In the genomic region with DNA sequence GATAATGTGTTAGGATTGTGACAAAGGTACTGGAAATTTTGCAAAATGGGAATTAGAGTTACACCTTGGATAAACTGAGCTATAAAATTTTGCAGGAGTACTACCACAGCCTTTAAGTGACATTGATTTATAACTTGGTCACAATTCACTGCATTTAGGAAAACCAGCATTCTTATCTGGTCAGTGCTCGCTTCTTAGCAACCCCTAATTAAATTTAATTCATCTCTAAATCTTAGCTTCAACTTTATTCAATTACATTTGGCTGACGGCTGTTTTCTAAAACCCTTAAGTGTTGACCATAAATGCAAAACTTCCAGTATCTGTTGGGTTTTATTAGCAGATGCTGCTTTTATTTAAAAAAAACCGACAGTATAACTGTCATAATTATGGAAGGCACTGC, we compare ENCODE assay signal across 15 cellular contexts. TPM values are rescaled to one million over a fixed set of nuclear protein-coding genes. Genes with fewer than 3 reads are reported as not detected.
DNase-seq lines count a peak whose midpoint lies in the region; ATAC-seq, FAIRE-seq and TF ChIP-seq lines count a peak whose summit lies in the region.
"Had no signal": no experiment of that assay in that cellular context is flagged by ENCODE, and none has a peak within 500 bp of the region (broad histone marks: within the 10 kb centered on the region; RNA-seq: fewer than 3 reads in every experiment).

No MANE protein-coding gene starts in this region.

- 85% methylated on average over 3 of the region's 3 CpGs for WGBS in K562 (ENCODE audit: insufficient coverage, low coverage, missing lambda C conversion rate)

- no peaks in the 10 kb centered on the region for H3K9me3 ChIP-seq in HCT116 (ENCODE audit: control insufficient read depth in 1 of 2, insufficient read depth in 1 of 2, low read depth in 1 of 2, low read length in 2 of 2)
- no peaks in the 10 kb centered on the region for H3K9me3 ChIP-seq in K562 (replicated peaks; ENCODE audit: control insufficient read depth, insufficient read depth, low read depth, low read length)
- H3K9me3 ChIP-seq in OCI-LY7 (ENCODE audit: low read length) = no peaks in the 10 kb centered on the region
- H3K9me3 ChIP-seq: BE2C, HAP-1 had no signal

- H3K4me2 ChIP-seq in HCT116 (ENCODE audit: low read length) = no peak overlapping the region
- H3K4me2 ChIP-seq in K562 (ENCODE audit: insufficient read depth, low read length) = no peak overlapping the region
- no peak overlapping the region for H3K4me2 ChIP-seq in OCI-LY7 (ENCODE audit: low read length)

- no peak for TF ChIP-seq CTCF in HCT116 (IDR thresholded peaks at IDR 0.05 in 2 of 3, conservative IDR thresholded peaks at IDR 0.05 in 1 of 3; ENCODE audit: borderline replicate concordance in 1 of 3, insufficient read depth in 1 of 3, low read depth in 2 of 3, low read length in 2 of 3)
- TF ChIP-seq CTCF in K562 (IDR thresholded peaks at IDR 0.05 in 2 of 3, conservative IDR thresholded peaks at IDR 0.05 in 1 of 3; ENCODE audit: insufficient read depth in 2 of 3, low read depth in 1 of 3, low read length in 3 of 3) = no peak
- no peak for TF ChIP-seq CTCF in endothelial cell (IDR thresholded peaks at IDR 0.05; ENCODE audit: unreplicated experiment)
- TF ChIP-seq CTCF in OCI-LY7 (conservative IDR thresholded peaks at IDR 0.05; ENCODE audit: low read length) = no peak

- no peak overlapping the region for H3K9ac ChIP-seq in HCT116 (ENCODE audit: low read length)
- H3K9ac ChIP-seq in K562 (ENCODE audit: insufficient read depth in 1 of 2, low read depth in 2 of 2, low read length in 2 of 2) = no peak overlapping the region

- H2AFZ ChIP-seq in HCT116 (ENCODE audit: low read depth, low read length, poor library complexity, severe bottlenecking) (no peak overlapping the region), K562 (ENCODE audit: low read depth, low read length) (no peak overlapping the region), OCI-LY7 (ENCODE audit: low read length) (no peak overlapping the region)

- H3K27ac ChIP-seq in HCT116 (ENCODE audit: low read depth, low read length) = no peak overlapping the region
- H3K27ac ChIP-seq in K562 (ENCODE audit: extremely low read depth, low read depth, low read length) = no peak overlapping the region
- H3K27ac ChIP-seq in temporal lobe (ENCODE audit: low read depth, low read length) = peak overlapping the region; percentile 23
- H3K27ac ChIP-seq in substantia nigra (ENCODE audit: low read depth, low read length, poor library complexity, severe bottlenecking) = no peak overlapping the region
- H3K27ac ChIP-seq in OCI-LY7 (ENCODE audit: low read depth, low read length, poor library complexity, severe bottlenecking) = no peak overlapping the region
- H3K27ac ChIP-seq: C4-2B had no signal

- no peak for TF ChIP-seq EP300 in K562 (IDR thresholded peaks at IDR 0.05; ENCODE audit: low read length)

- CTCF ChIA-PET in HCT116 (lab: Charles Lee) = no interaction called here
- CTCF ChIA-PET in K562 (lab: Yijun Ruan, JAX; ENCODE audit: low intra/inter-chr PET ratio) = no interaction called here
- CTCF ChIA-PET in OCI-LY7 (lab: Charles Lee; ENCODE audit: unreplicated experiment) = no interaction called here

- no peaks in the 10 kb centered on the region for H3K4me1 Mint-ChIP-seq in endothelial cell (ENCODE audit: unreplicated experiment)
- H3K4me1 Mint-ChIP-seq: CD4-positive, alpha-beta memory T cell had no signal

- H4K20me1 ChIP-seq in HCT116 (ENCODE audit: insufficient read depth) (no peaks in the 10 kb centered on the region; the same call in 1 of the 2 replicates), K562 (replicated peaks; ENCODE audit: control insufficient read depth, insufficient read depth, low read length) (peaks cover 38% of the 10 kb centered on the region), OCI-LY7 (ENCODE audit: insufficient read depth, low read length) (no peaks in the 10 kb centered on the region; the same call in 1 of the 2 replicates)

- POLR2A ChIA-PET in HCT116 (lab: Charles Lee) (interaction anchor here (0.6 to 1.1 kb wide), 2 partner anchors 13 to 122 kb away, joined by 3 to 4 read pairs; no protein-coding TSS in a partner anchor), K562 (lab: Yijun Ruan, JAX) (interaction anchor here (0.8 to 4.5 kb wide), 13 partner anchors 9 to 157 kb away, joined by 3 to 33 read pairs (median 5); no protein-coding TSS in a partner anchor), OCI-LY7 (lab: Charles Lee) (interaction anchor here (0.5 to 3.0 kb wide), 2 partner anchors 13 to 108 kb away, joined by 4 to 11 read pairs; no protein-coding TSS in a partner anchor)

- TF ChIP-seq RAD21 in HCT116 (IDR thresholded peaks at IDR 0.05; ENCODE audit: low read depth) (no peak), K562 (CRISPR knock-in tag; conservative IDR thresholded peaks at IDR 0.05 in 1 of 2, IDR thresholded peaks at IDR 0.05 in 1 of 2) (no peak)

- H3K4me3 Mint-ChIP-seq in endothelial cell (ENCODE audit: unreplicated experiment) = no peak overlapping the region
- H3K4me3 Mint-ChIP-seq: CD4-positive, alpha-beta memory T cell had no signal

- ATAC-seq in HCT116 (no peak), K562 (no peak)

- TF ChIP-seq POLR2A in HCT116 (IDR thresholded peaks at IDR 0.05; ENCODE audit: borderline replicate concordance, extremely low read depth, insufficient read depth, insufficient read length) (no peak), K562 (conservative IDR thresholded peaks at IDR 0.05) (no peak; the same call in 1 of the 2 replicates)

- DNase-seq in HCT116 (ENCODE audit: low read depth, low spot score) = no peak
- DNase-seq in SK-N-DZ (ENCODE audit: low spot score) = peak; percentile 93
- no peak for DNase-seq in K562 (ENCODE audit: extremely low read depth in 1 of 4, low spot score in 3 of 4)
- DNase-seq in substantia nigra (lab: John Stamatoyannopoulos, UW) = no peak
- DNase-seq in endothelial cell (ENCODE audit: low spot score) = no peak
- DNase-seq in OCI-LY7 (ENCODE audit: low spot score) = no peak
- DNase-seq: BE2C; CD4-positive, alpha-beta memory T cell; DMS79; IMR-90; KG1 had no signal

- H3K36me3 Mint-ChIP-seq in endothelial cell (ENCODE audit: low read depth, unreplicated experiment) = peaks cover 23% of the 10 kb centered on the region

- H3K36me3 ChIP-seq in HCT116 (ENCODE audit: control insufficient read depth in 1 of 2, insufficient read depth in 2 of 2, low read length in 2 of 2) (peaks cover 48 to 61% of the 10 kb centered on the region in 2 experiments), K562 (ENCODE audit: control insufficient read depth, insufficient read depth, low read length) (peaks cover 87% of the 10 kb centered on the region), OCI-LY7 (ENCODE audit: insufficient read depth, low read length) (peaks cover 95% of the 10 kb centered on the region)

- H3K4me1 ChIP-seq in HCT116 (ENCODE audit: control insufficient read depth in 1 of 2, insufficient read depth in 2 of 2, low read length in 2 of 2) (no peaks in the 10 kb centered on the region), K562 (replicated peaks in 1 of 2; ENCODE audit: control insufficient read depth in 2 of 2, insufficient read depth in 2 of 2, low read length in 2 of 2) (no peaks in the 10 kb centered on the region; a peak in 1 of 5 replicates), OCI-LY7 (ENCODE audit: insufficient read depth, low read length, poor library complexity, severe bottlenecking) (no peaks in the 10 kb centered on the region)
- H3K4me1 ChIP-seq: HAP-1 had no signal

- H3K27me3 Mint-ChIP-seq in endothelial cell (ENCODE audit: unreplicated experiment) = no peaks in the 10 kb centered on the region
- H3K27me3 Mint-ChIP-seq: CD4-positive, alpha-beta memory T cell had no signal

- FAIRE-seq in K562 (lab: Jason Lieb, UNC) = no peak
- FAIRE-seq: H1 had no signal

- in situ Hi-C loops in K562 (cut with MboI) = no loop called here

- no peaks in the 10 kb centered on the region for H3K27me3 ChIP-seq in HCT116 (ENCODE audit: insufficient read depth, low read length)
- H3K27me3 ChIP-seq in K562 (ENCODE audit: control insufficient read depth in 2 of 2, insufficient read depth in 2 of 2, low read length in 2 of 2) = no peaks in the 10 kb centered on the region
- H3K27me3 ChIP-seq: BE2C had no signal

- no peak overlapping the region for H3K27ac Mint-ChIP-seq in endothelial cell (ENCODE audit: unreplicated experiment)

- H3K9me3 Mint-ChIP-seq in endothelial cell (ENCODE audit: unreplicated experiment) = no peaks in the 10 kb centered on the region

- H3K4me3 ChIP-seq in HCT116 (replicated peaks in 1 of 2; ENCODE audit: low read depth in 1 of 2, low read length in 2 of 2) (no peak overlapping the region), K562 (no peak overlapping the region), OCI-LY7 (ENCODE audit: low read depth, low read length, poor library complexity, severe bottlenecking) (no peak overlapping the region)
- H3K4me3 ChIP-seq: HAP-1 had no signal

- H3K9me2 ChIP-seq in HCT116 (ENCODE audit: insufficient read depth) (no peaks in the 10 kb centered on the region), OCI-LY7 (ENCODE audit: insufficient read depth, low read length) (no peaks in the 10 kb centered on the region)

- H3K9me1 ChIP-seq in K562 (ENCODE audit: control insufficient read depth, insufficient read depth, low read length) = no peaks in the 10 kb centered on the region

- BruUV-seq in HCT116 (replicated peaks; lab: Mats Ljungman, UMichigan) = TSS peak; percentile 16
- TSS peak; percentile 15 for BruUV-seq in K562 (replicated peaks; lab: Mats Ljungman, UMichigan)
- BruUV-seq in OCI-LY7 (replicated peaks; lab: Mats Ljungman, UMichigan) = no TSS peak

- intact Hi-C loops in HCT116 (cut with micrococcal nuclease) = no loop called here
- intact Hi-C loops in K562 (cut with micrococcal nuclease) = no loop called here
- intact Hi-C loops in OCI-LY7 (cut with micrococcal nuclease; ENCODE audit: unreplicated experiment) = no loop called here

- H3K79me2 ChIP-seq in HCT116 (ENCODE audit: insufficient read depth, low read length) (peaks cover 19% of the 10 kb centered on the region), K562 (ENCODE audit: control insufficient read depth, insufficient read depth, low read length) (peaks cover 16% of the 10 kb centered on the region), OCI-LY7 (ENCODE audit: insufficient read depth, low read depth, low read length) (no peaks in the 10 kb centered on the region)

- RAD21 ChIA-PET in HCT116 (lab: Charles Lee; ENCODE audit: low non-redundant PET in 1 of 2, low total read pairs in 2 of 2, uncharacterized antibody in 2 of 2, unreplicated experiment in 2 of 2) = no interaction called here

RNA-seq across cellular contexts. Expression of a gene that starts 31.3 kb away (rescaled TPM):
- 261 TPM for total RNA-seq in HCT116 (2021; ENCODE audit: unreplicated experiment)
- polyA plus RNA-seq in HCT116 (2012) = 52.3 and 60.7 TPM in 2 replicates
- polyA plus RNA-seq in SK-N-DZ (2014; cell fraction: cytosol; rRNA removed) = 113 and 119 TPM in 2 replicates
- 107 and 138 TPM in 2 replicates for polyA plus RNA-seq in SK-N-DZ (2014; cell fraction: nucleus; rRNA removed)
- 1,487 and 3,369 TPM in 2 replicates for total RNA-seq in K562 (2011; cell fraction: chromatin; rRNA removed; ENCODE audit: low replicate concordance)
- 1,103 and 1,251 TPM in 2 replicates for total RNA-seq in K562 (2011; cell fraction: nucleolus; rRNA removed)
- total RNA-seq in K562 (2011; cell fraction: nucleoplasm; rRNA removed) = 1,578 and 1,589 TPM in 2 replicates
- total RNA-seq in K562 (2014; rRNA removed) = 303 and 478 TPM in 2 replicates
- 468 and 534 TPM in 2 replicates for total RNA-seq in K562 (2014; rRNA removed; fragmentation: Illumina TruSeq; extraction: Trizol)
- total RNA-seq in K562 (2015; rRNA removed; fragmentation: Illumina TruSeq; extraction: Trizol) = 310 and 332 TPM in 2 replicates
- total RNA-seq in K562 (2021) = 450 and 470 TPM in 2 replicates
- 521 and 679 TPM in 2 replicates for polyA plus RNA-seq in K562 (2011; rRNA removed)
- polyA plus RNA-seq in K562 (2011; cell fraction: cytosol; rRNA removed) = 104 and 238 TPM in 2 replicates
- 454 and 755 TPM in 2 replicates for polyA plus RNA-seq in K562 (2011; cell fraction: nucleus; rRNA removed)
- 166 and 406 TPM in 2 replicates for polyA plus RNA-seq in K562 (2012)
- 239 and 256 TPM in 2 replicates for polyA plus RNA-seq in K562 (2014; fragmentation: Illumina TruSeq; extraction: Trizol)
- polyA plus RNA-seq in K562 (2014; fragmentation: Nextera tagmentation; extraction: Ambion mirVana) = 100 to 1,000 TPM; 149 to 308 TPM
- polyA plus RNA-seq in K562 (2014; rRNA removed) = 241 and 268 TPM in 2 replicates
- 2,244 and 2,897 TPM in 2 replicates for polyA minus RNA-seq in K562 (2011; rRNA and poly(A)+ RNA removed)
- polyA minus RNA-seq in K562 (2011; cell fraction: cytosol; rRNA and poly(A)+ RNA removed) = 425 and 493 TPM in 2 replicates
- 581 and 964 TPM in 2 replicates for polyA minus RNA-seq in K562 (2011; cell fraction: nucleus; rRNA and poly(A)+ RNA removed)
- total RNA-seq in temporal lobe = 77.9 TPM
- 23.5 TPM for total RNA-seq in endothelial cell (ENCODE audit: unreplicated experiment)
- total RNA-seq in OCI-LY7 (2014; rRNA removed; shearing (Covaris generic)) = 127 and 129 TPM in 2 replicates
- total RNA-seq in OCI-LY7 (2022) = 160 and 236 TPM in 2 replicates
